20 cellular contexts compared by ENCODE assay signal in the genomic region with DNA sequence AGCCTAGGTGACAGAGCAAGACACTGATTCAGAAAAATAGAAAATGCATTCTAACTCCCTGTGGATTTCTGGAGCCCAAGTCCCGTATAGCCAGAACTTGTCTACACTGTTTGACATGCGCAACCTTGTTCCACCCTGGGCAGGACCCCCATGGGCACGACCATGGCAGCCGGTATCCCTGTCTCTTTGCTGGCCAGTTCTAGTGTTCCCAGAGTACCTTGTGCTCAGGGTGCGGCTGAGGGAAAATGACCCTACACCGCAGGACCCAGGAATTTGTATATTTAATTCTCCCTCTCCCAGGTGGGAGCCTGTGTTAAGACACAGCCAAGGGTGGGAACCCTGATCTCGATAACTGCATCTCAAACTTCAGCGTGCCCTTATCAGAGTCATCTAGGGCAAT. TPM values are rescaled to one million over a fixed set of nuclear protein-coding genes. Genes with fewer than 3 reads are reported as not detected.
"Had no signal": no experiment of that assay in that cellular context is flagged by ENCODE, and none has a peak within 500 bp of the region (broad histone marks: within the 10 kb centered on the region; RNA-seq: fewer than 3 reads in every experiment).

No MANE protein-coding gene starts in this region.

- DNase-seq: activated CD4-positive, alpha-beta T cell treated with anti-CD3 and anti-CD28 coated beads, Interleukin-2, amount 10 ng/mL, durations not matched to agents 24 days and 14 days; activated naive CD4-positive, alpha-beta T cell treated with anti-CD3 and anti-CD28 coated beads, Interleukin-2, amount 50 U/mL, for 16 hours; cortex of kidney; effector memory CD4-positive, alpha-beta T cell; immature natural killer cell; left colon; mammary epithelial cell; stimulated activated CD4-positive, alpha-beta T cell treated with anti-CD3 and anti-CD28 coated beads, Interleukin-15, amount 100 ng/mL, for 24 hours; stimulated activated CD4-positive, alpha-beta T cell treated with anti-CD3 and anti-CD28 coated beads, Interleukin-4, amount 100 ng/mL, for 1 hour; stimulated activated naive CD4-positive, alpha-beta T cell treated with Interleukin-2 at 50 U/mL for 16 hours; T-helper 2 cell had no signal

- H3K36me3 ChIP-seq: adrenal gland, right atrium auricular region, suprapubic skin had no signal

- H3K36me3 Mint-ChIP-seq: immature natural killer cell; naive thymus-derived CD4-positive, alpha-beta T cell; type B pancreatic cell; WTC11 had no signal

- H3K4me3 Mint-ChIP-seq: activated CD4-positive, alpha-beta T cell treated with anti-CD3 and anti-CD28 coated beads, Interleukin-2, amount 10 ng/mL, durations not matched to agents 24 days and 14 days; type B pancreatic cell; WTC11 had no signal

- H3K4me1 ChIP-seq: adrenal gland had no signal

- H3K4me1 Mint-ChIP-seq: activated CD4-positive, alpha-beta T cell treated with anti-CD3 and anti-CD28 coated beads, Interleukin-2, amount 10 ng/mL, durations not matched to agents 24 days and 14 days had no signal

- H3K27me3 ChIP-seq: right atrium auricular region had no signal

- H3K9me3 ChIP-seq: adrenal gland, right atrium auricular region, suprapubic skin had no signal

- H3K4me3 ChIP-seq: adrenal gland, skin epidermis, suprapubic skin had no signal

- H3K27ac Mint-ChIP-seq: activated CD4-positive, alpha-beta T cell treated with anti-CD3 and anti-CD28 coated beads, Interleukin-2, amount 10 ng/mL, durations not matched to agents 24 days and 14 days; activated T-helper 2 cell treated with anti-CD3 and anti-CD28 coated beads, Interferon-gamma antibody, Interleukin-2, Interleukin-4, amounts not matched to agents 10 μg/mL and 5 μg/mL and 100 μg/mL, durations not matched to agents 14 hours and 24 hours and 36 hours; immature natural killer cell; naive thymus-derived CD4-positive, alpha-beta T cell; type B pancreatic cell; WTC11 had no signal

- H3K9me3 Mint-ChIP-seq: activated CD4-positive, alpha-beta T cell treated with anti-CD3 and anti-CD28 coated beads, Interleukin-2, amount 10 ng/mL, durations not matched to agents 24 days and 14 days; activated T-helper 2 cell treated with anti-CD3 and anti-CD28 coated beads, Interferon-gamma antibody, Interleukin-2, Interleukin-4, amounts not matched to agents 10 μg/mL and 5 μg/mL and 100 μg/mL, durations not matched to agents 14 hours and 24 hours and 36 hours; immature natural killer cell; type B pancreatic cell; WTC11 had no signal

RNA-seq across cellular contexts. Expression of a gene that starts 58.1 kb away (rescaled TPM):
- total RNA-seq: activated CD4-positive, alpha-beta T cell treated with anti-CD3 and anti-CD28 coated beads, Interleukin-2, amount 10 ng/mL, durations not matched to agents 24 days and 14 days; activated T-helper 2 cell treated with anti-CD3 and anti-CD28 coated beads, Interferon-gamma antibody, Interleukin-2, Interleukin-4, amounts not matched to agents 10 μg/mL and 5 μg/mL and 100 μg/mL, durations not matched to agents 14 hours and 24 hours and 36 hours; epithelial cell of proximal tubule; left colon; naive thymus-derived CD4-positive, alpha-beta T cell; right atrium auricular region had no signal
- polyA plus RNA-seq: immature natural killer cell; mammary epithelial cell; naive thymus-derived CD4-positive, alpha-beta T cell had no signal
